7 cellular contexts compared by ENCODE assay signal in genomic region chr9:21153688-21154608, GRCh38.
A peak's percentile ranks its signal among the peaks of the same experiment; 100 is the strongest.
DNase-seq lines count a peak whose midpoint lies in the region; ATAC-seq and TF ChIP-seq lines count a peak whose summit lies in the region.

No MANE protein-coding gene starts in this region.

- H3K4me3 ChIP-seq in GM12875 (ENCODE audit: low read depth, low read length), result no peak overlapping the region
- H3K4me3 ChIP-seq in SU-DHL-6 (ENCODE audit: insufficient read depth, low read length, poor library complexity, severe bottlenecking), result no peak overlapping the region

- TF ChIP-seq CTCF in GM12875 (IDR thresholded peaks at IDR 0.05; ENCODE audit: borderline replicate concordance, insufficient read depth, low read depth, low read length) (0 out of 2 replicates have a peak, but pooled peaks have one; percentile 21), SU-DHL-6 (IDR thresholded peaks at IDR 0.05; ENCODE audit: insufficient read depth, low read length, poor library complexity, severe bottlenecking) (peak; percentile 23)

- H3K9me2 ChIP-seq in SU-DHL-6 (replicated peaks; ENCODE audit: insufficient read depth, low read length), result no peaks in the 10 kb centered on the region

- peak; percentile 79 for ATAC-seq in GM21526 (IDR thresholded peaks at IDR 0.05; ENCODE audit: low FRiP score, unreplicated experiment)

- H3K27me3 ChIP-seq in SU-DHL-6 (ENCODE audit: low read length), result no peaks in the 10 kb centered on the region

- DNase-seq in HPDE6-E6E7 (ENCODE audit: extremely low spot score) (peak; percentile 51), iPS-NIHi11 (ENCODE audit: low spot score) (peak; percentile 45), AG08395 (ENCODE audit: low spot score) (no peak), NCI-H1105 treated with DMSO at 0.1 percent for 48 hours (lab: John Stamatoyannopoulos, UW) (no peak)

- no peaks in the 10 kb centered on the region for H3K79me2 ChIP-seq in SU-DHL-6 (ENCODE audit: insufficient read depth, low read length)

- no peaks in the 10 kb centered on the region for H3K36me3 ChIP-seq in SU-DHL-6 (ENCODE audit: low read length)

- H3K27ac ChIP-seq in SU-DHL-6 (ENCODE audit: low read depth, low read length), result no peak overlapping the region

- no peaks in the 10 kb centered on the region for H3F3A ChIP-seq in SU-DHL-6 (ENCODE audit: insufficient read depth)

- H4K20me1 ChIP-seq in SU-DHL-6 (ENCODE audit: low read depth, low read length), result no peaks in the 10 kb centered on the region; the same call in 1 of the 2 replicates

- no peak overlapping the region for H3K4me2 ChIP-seq in SU-DHL-6 (ENCODE audit: low read depth, low read length, poor library complexity, severe bottlenecking)

- no peak overlapping the region for H2AFZ ChIP-seq in SU-DHL-6 (ENCODE audit: low read depth, low read length, severe bottlenecking)

- H3K9ac ChIP-seq in SU-DHL-6 (ENCODE audit: low read length), result no peak overlapping the region

- H3K9me3 ChIP-seq in SU-DHL-6 (ENCODE audit: insufficient read depth, low read length), result 0 out of 2 replicates have a peak, but pooled peaks cover 2% of the 10 kb centered on the region

Comparison
In these comparisons a context has a peak if more than half of its experiments do, and no peak if none do; other contexts are left out.
1. DNase-seq: peak in HPDE6-E6E7 (single experiment) and iPS-NIHi11 (single experiment); none in AG08395 (single experiment) and NCI-H1105 treated with DMSO at 0.1 percent for 48 hours (single experiment).